8 cellular contexts compared by ENCODE assay signal in genomic region chr2:28567076-28567471, GRCh38.
DNase-seq lines count a peak whose midpoint lies in the region; ATAC-seq and TF ChIP-seq lines count a peak whose summit lies in the region.

No MANE protein-coding gene starts in this region.

- H3K4me1 Mint-ChIP-seq in activated T-cell treated with anti-CD3 and anti-CD28 coated beads, Interleukin-2, amount 50 U/mL, for 4 hours (ENCODE audit: low read depth), result peaks cover 13% of the 10 kb centered on the region

- WGBS in heart left ventricle, 4 donors, result 1 to 5% (median 3%) methylated on average over 13 of the region's 13 CpGs
- whole genome bisulfite sequencing in prostate gland, result 2% methylated on average over 13 of the region's 13 CpGs

- peak; percentile 43 for DNase-seq in GM10248 (ENCODE audit: extremely low spot score)
- DNase-seq in Jurkat, Clone E6-1 (ENCODE audit: low read depth, low spot score), result no peak
- DNase-seq in activated T-cell treated with anti-CD3 and anti-CD28 coated beads, Interleukin-2, amount 50 U/mL, for 4 hours, result no peak
- DNase-seq in heart left ventricle, result peak in 1 of 5 donors; percentile 36
- no peak for DNase-seq in prostate gland (ENCODE audit: low spot score)
- no peak for DNase-seq in NCI-H187 (lab: John Stamatoyannopoulos, UW)
- no peak for DNase-seq in activated CD4-positive, CD25-positive, alpha-beta regulatory T cell (lab: John Stamatoyannopoulos, UW)

- H3K27me3 ChIP-seq in heart left ventricle, result no peaks in the 10 kb centered on the region
- no peaks in the 10 kb centered on the region for H3K27me3 ChIP-seq in prostate gland (replicated peaks; ENCODE audit: insufficient read depth)

- ATAC-seq in activated T-cell treated with anti-CD3 and anti-CD28 coated beads, Interleukin-2, amount 50 U/mL, for 4 hours, result peak; percentile 32 to 43
- peak; percentile 23 to 54 (median 50) for ATAC-seq in heart left ventricle
- ATAC-seq in GM19463 (IDR thresholded peaks at IDR 0.05; ENCODE audit: unreplicated experiment), result no peak

- CTCF ChIA-PET in GM10248 (lab: Yijun Ruan, JAX), result interaction anchor here (0.7 to 3.7 kb wide), 34 partner anchors 11 to 624 kb away, joined by 3 to 50 read pairs (median 3); partner anchors contain the start of gene PPP1CB

- no peaks in the 10 kb centered on the region for H3K36me3 ChIP-seq in heart left ventricle
- H3K36me3 ChIP-seq in prostate gland, result no peaks in the 10 kb centered on the region

- H3K36me3 Mint-ChIP-seq in activated T-cell treated with anti-CD3 and anti-CD28 coated beads, Interleukin-2, amount 50 U/mL, for 4 hours (ENCODE audit: insufficient read depth), result no peaks in the 10 kb centered on the region

- peaks cover 0 to 10% (median 0%) of the 10 kb centered on the region in 12 donors for H3K4me1 ChIP-seq in heart left ventricle
- no peaks in the 10 kb centered on the region for H3K4me1 ChIP-seq in prostate gland (replicated peaks)

- peaks cover 4% of the 10 kb centered on the region for H3K27me3 Mint-ChIP-seq in activated T-cell treated with anti-CD3 and anti-CD28 coated beads, Interleukin-2, amount 50 U/mL, for 4 hours (ENCODE audit: low read depth)

- POLR2A ChIA-PET in GM10248 (lab: Yijun Ruan, JAX), result interaction anchor here (0.6 to 0.7 kb wide), 3 partner anchors 10 to 966 kb away, joined by 5 to 12 read pairs (median 6); no protein-coding TSS in a partner anchor

- H3K4me3 ChIP-seq in Jurkat, Clone E6-1 (ENCODE audit: low read length), result peak overlapping the region; percentile 57
- peak overlapping the region; percentile 9 to 69 (median 61) for H3K4me3 ChIP-seq in heart left ventricle
- peak overlapping the region; percentile 48 to 51 for H3K4me3 ChIP-seq in prostate gland

- peak overlapping the region; percentile 87 for H3K4me3 Mint-ChIP-seq in activated T-cell treated with anti-CD3 and anti-CD28 coated beads, Interleukin-2, amount 50 U/mL, for 4 hours

- intact Hi-C loops in heart left ventricle (cut with DNase I), result loop anchor here in 5 of 10 donors (1.0 to 10.0 kb wide), 8 partner anchors 16 to 388 kb away; partner anchors contain the start of genes PPP1CB (in 3 of the 5) and WDR43 (in 1 of the 5)
- intact Hi-C loops in prostate gland (cut with DNase I), result loop anchor here (2.0 to 10.0 kb wide), 3 partner anchors 188 to 328 kb away; partner anchors contain the start of gene WDR43

- TF ChIP-seq CTCF in GM10248 (IDR thresholded peaks at IDR 0.05; ENCODE audit: control extremely low read depth, extremely low read depth, low read depth, missing control alignments), result no peak
- TF ChIP-seq CTCF in heart left ventricle (IDR thresholded peaks at IDR 0.05), result peak in 9 of 12 donors; percentile 4 to 61 (median 38)
- peak in 1 of 4 experiments; percentile 20 for TF ChIP-seq CTCF in prostate gland (IDR thresholded peaks at IDR 0.05)

- H3K27ac ChIP-seq in heart left ventricle (peak overlapping the region; percentile 11 to 77 (median 54)), prostate gland (peak overlapping the region; percentile 76 to 82)

- peaks cover 0 to 6% (median 0%) of the 10 kb centered on the region in 12 donors for H3K9me3 ChIP-seq in heart left ventricle
- no peaks in the 10 kb centered on the region for H3K9me3 ChIP-seq in prostate gland

- peaks cover 7% of the 10 kb centered on the region for H3K9me3 Mint-ChIP-seq in activated T-cell treated with anti-CD3 and anti-CD28 coated beads, Interleukin-2, amount 50 U/mL, for 4 hours

- TF ChIP-seq POLR2A in heart left ventricle (IDR thresholded peaks at IDR 0.05) (no peak), prostate gland (IDR thresholded peaks at IDR 0.05) (no peak)
